In the genomic region with DNA sequence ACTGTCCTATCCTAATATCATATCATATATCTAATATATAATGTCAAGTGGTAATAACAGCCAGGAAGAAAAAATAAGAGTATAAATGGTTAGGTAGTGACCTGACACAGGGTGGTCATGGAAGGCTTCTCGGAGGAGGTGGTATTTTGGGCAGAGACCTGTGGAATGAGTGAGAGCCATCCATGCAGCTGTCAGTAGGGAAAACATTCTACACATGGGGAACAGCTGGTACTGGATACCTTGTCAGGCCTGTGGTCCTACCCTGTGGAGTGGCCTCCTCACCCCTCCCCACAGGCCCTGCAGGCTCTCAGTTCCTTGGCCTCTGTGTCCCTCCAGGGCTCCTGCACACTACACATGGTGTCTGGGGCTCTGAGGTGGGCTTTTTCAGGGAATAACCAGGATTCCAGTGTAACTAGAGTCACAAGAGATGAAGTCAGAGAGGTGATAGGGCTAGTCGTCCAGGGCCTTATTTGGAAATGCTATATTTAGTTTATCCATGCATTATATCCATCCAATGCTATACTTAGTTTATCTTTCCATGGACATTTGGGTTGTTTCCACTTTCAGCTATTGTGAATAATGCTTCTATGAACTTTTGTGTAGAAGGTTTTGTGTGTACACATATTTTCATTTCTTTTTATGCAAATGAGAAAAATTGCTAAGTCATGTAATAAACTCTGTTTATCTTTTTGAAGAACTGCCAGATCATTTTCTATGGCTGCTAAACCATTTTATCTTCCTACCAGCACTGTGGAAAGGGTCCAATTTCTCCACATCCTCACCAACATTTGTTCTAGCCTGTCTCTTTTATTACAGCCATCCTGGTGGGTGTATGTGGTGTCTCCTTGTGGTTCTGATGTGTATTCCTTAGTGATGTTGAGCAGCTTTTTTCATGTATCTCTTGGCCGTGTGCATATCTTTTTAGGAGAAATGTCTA, we compare ENCODE assay signal across 1 cellular context.
A peak's percentile ranks its signal among the peaks of the same experiment; 100 is the strongest.
TF ChIP-seq lines count a peak whose summit lies in the region.

No MANE protein-coding gene starts in this region.

TF ChIP-seq in IMR-90, 13 proteins besides CTCF, POLR2A, EP300 and RAD21 (continued from another document):
- no peak for TF ChIP-seq FOS (IDR thresholded peaks at IDR 0.05; ENCODE audit: low read depth, low read length)
- TF ChIP-seq CEBPB (IDR thresholded peaks at IDR 0.05; ENCODE audit: low read depth, low read length): no peak
- TF ChIP-seq NFE2L2 (IDR thresholded peaks at IDR 0.05; ENCODE audit: low read depth, low read length): peak; percentile 73; the same call in 1 of the 2 replicates
